27 cellular contexts compared by ENCODE assay signal in genomic region chr3:103711670-103712069, GRCh38.
"Had no signal": no experiment of that assay in that cellular context is flagged by ENCODE, and none has a peak within 500 bp of the region (broad histone marks: within the 10 kb centered on the region; RNA-seq: fewer than 3 reads in every experiment).

No MANE protein-coding gene starts in this region.

- FAIRE-seq: islet of Langerhans, kidney, pancreas had no signal

- H3K27me3 ChIP-seq: left lung, pancreas, stomach, testis, thyroid gland, transverse colon, upper lobe of left lung, vagina had no signal

- H3K36me3 ChIP-seq: left lung, lower lobe of right lung, pancreas, prostate gland, stomach, thyroid gland, transverse colon, upper lobe of left lung, vagina had no signal

- ATAC-seq: left colon; lower lobe of right lung; naive thymus-derived CD8-positive, alpha-beta T cell; right cardiac atrium; sciatic nerve; stimulated activated naive B cell treated with anti-CD40 and anti-IgM and Interleukin-4, amounts not matched to agents 10 μg/mL and 1 μg/mL and 100 μg/mL, for 72 hours; stimulated activated naive CD8-positive, alpha-beta T cell treated with anti-CD3 and anti-CD28 coated beads, Interleukin-15, Interleukin-2, amounts not matched to agents 100 U/mL and 50 U/mL, for 24 hours had no signal

- H3K4me3 ChIP-seq: left lung, lower lobe of right lung, pancreas, prostate gland, skin epidermis, stomach, testis, thyroid gland, transverse colon, upper lobe of left lung, vagina had no signal

- H3K9me3 ChIP-seq: left lung, lower lobe of right lung, pancreas, prostate gland, stomach, testis, thyroid gland, transverse colon, upper lobe of left lung, vagina had no signal

- H3K27ac ChIP-seq: left lung, lower lobe of right lung, pancreas, prostate gland, skin epidermis, stomach, testis, thyroid gland, transverse colon, upper lobe of left lung, vagina had no signal

- DNase-seq: immature natural killer cell; kidney; left colon; left lung; lower lobe of right lung; naive thymus-derived CD8-positive, alpha-beta T cell; nucleus accumbens; pancreas; posterior cingulate gyrus; retina; right cardiac atrium; stimulated activated CD4-positive, alpha-beta T cell treated with anti-CD3 and anti-CD28 coated beads, Interleukin-12 subunit alpha, Interleukin-12 subunit beta, amount 100 ng/mL, for 4 hours; stimulated activated CD4-positive, alpha-beta T cell treated with anti-CD3 and anti-CD28 coated beads, Interleukin-15, amount 100 ng/mL, for 24 hours; stimulated activated CD4-positive, alpha-beta T cell treated with anti-CD3 and anti-CD28 coated beads, Interleukin-2, amount 100 ng/mL, for 24 hours; stimulated activated CD4-positive, alpha-beta T cell treated with anti-CD3 and anti-CD28 coated beads, Interleukin-4, amount 100 ng/mL, for 1 hour; stimulated activated naive B cell treated with anti-CD40 and anti-IgM and Interleukin-4, amounts not matched to agents 10 μg/mL and 1 μg/mL and 100 μg/mL, for 72 hours; stimulated activated naive CD8-positive, alpha-beta T cell treated with anti-CD3 and anti-CD28 coated beads, Interleukin-15, Interleukin-2, amounts not matched to agents 100 U/mL and 50 U/mL, for 24 hours; stomach; testis; thyroid gland; transverse colon; upper lobe of left lung had no signal

- H3K4me1 ChIP-seq: left lung, lower lobe of right lung, pancreas, prostate gland, stomach, testis, thyroid gland, transverse colon, upper lobe of left lung, vagina had no signal
